ENCODE assay signal across 1 cellular context in the genomic region with DNA sequence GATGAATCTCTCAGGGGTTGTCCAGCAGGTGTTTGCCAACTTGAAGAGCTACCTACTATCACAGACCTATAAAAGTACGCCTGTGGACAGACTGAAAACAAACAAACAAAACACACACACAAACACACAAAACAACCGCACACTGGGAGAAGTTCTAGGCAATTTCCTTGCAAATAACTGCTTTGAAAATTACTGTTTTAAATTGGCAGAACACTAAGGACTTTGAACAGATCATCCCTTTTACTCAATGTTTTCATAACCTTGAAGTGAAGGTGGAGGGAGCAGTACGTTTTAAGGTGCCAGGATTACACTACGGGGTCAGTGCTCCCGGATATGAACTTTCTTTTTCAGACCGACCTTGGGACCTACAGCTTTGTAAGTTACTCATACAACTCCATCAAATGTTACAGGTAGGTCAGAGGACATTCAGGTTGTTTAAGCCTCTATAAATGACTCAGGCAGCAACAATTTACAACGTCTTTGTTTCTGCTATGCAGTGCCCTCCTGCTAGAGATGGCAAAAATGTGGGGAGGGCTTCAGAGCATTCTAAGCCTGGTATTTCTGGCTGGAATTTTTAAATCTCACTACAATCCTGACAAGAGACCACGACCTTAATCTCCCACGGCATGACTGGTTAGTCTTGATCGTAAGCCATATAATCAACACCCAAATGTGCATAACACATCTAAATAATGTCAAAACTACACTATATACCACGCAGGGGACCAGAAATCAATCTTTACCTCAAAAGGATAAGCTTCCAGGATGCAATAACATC.
TF ChIP-seq lines count a peak whose summit lies in the region.

No MANE protein-coding gene starts in this region.

TF ChIP-seq in HepG2, 621 proteins besides CTCF, POLR2A, EP300 and RAD21 (continued from another document and continues in another):
- TF ChIP-seq ZNF407 (CRISPR knock-in tag; IDR thresholded peaks at IDR 0.05; ENCODE audit: not compliant biosample characterization) (no peak), ZNF879 (CRISPR knock-in tag; IDR thresholded peaks at IDR 0.05) (no peak), ZMAT3 (CRISPR knock-in tag; conservative IDR thresholded peaks at IDR 0.05) (0 out of 2 replicates have a peak, but pooled peaks have one; percentile 57), PLRG1 (conservative IDR thresholded peaks at IDR 0.05) (no peak), ARNTL (CRISPR knock-in tag; IDR thresholded peaks at IDR 0.05) (peak; percentile 90; the same call in 1 of the 2 replicates), NR2F1 (CRISPR knock-in tag; IDR thresholded peaks at IDR 0.05) (peak; percentile 95 to 98), REL (CRISPR knock-in tag; conservative IDR thresholded peaks at IDR 0.05) (no peak), ZNF746 (CRISPR knock-in tag; IDR thresholded peaks at IDR 0.05) (peak; percentile 89; the same call in 1 of the 2 replicates), NFE2L2 (IDR thresholded peaks at IDR 0.05; ENCODE audit: low read length) (no peak), ZNF281 (CRISPR knock-in tag; IDR thresholded peaks at IDR 0.05; ENCODE audit: borderline replicate concordance) (peak; percentile 56; the same call in 1 of the 2 replicates), ZNF567 (CRISPR knock-in tag; IDR thresholded peaks at IDR 0.05; ENCODE audit: borderline replicate concordance) (no peak), CC2D1A (CRISPR knock-in tag; IDR thresholded peaks at IDR 0.05) (no peak), ZNF562 (CRISPR knock-in tag; IDR thresholded peaks at IDR 0.05; ENCODE audit: borderline replicate concordance) (no peak), NCOA2 (CRISPR knock-in tag; IDR thresholded peaks at IDR 0.05) (peak; percentile 90), FOXJ3 (CRISPR knock-in tag; IDR thresholded peaks at IDR 0.05; ENCODE audit: borderline replicate concordance) (peak; percentile 46; the same call in 1 of the 2 replicates), ZNF792 (CRISPR knock-in tag; IDR thresholded peaks at IDR 0.05) (no peak; the same call in 1 of the 2 replicates), SRSF1 (optimal IDR thresholded peaks at IDR 0.05; ENCODE audit: low read depth, low read length) (no peak), XBP1 (CRISPR knock-in tag; IDR thresholded peaks at IDR 0.05) (no peak), ZNF496 (CRISPR knock-in tag; IDR thresholded peaks at IDR 0.05; ENCODE audit: insufficient replicate concordance) (no peak), MEF2D (CRISPR knock-in tag; IDR thresholded peaks at IDR 0.05) (peak; percentile 92), ZNF660 (CRISPR knock-in tag; IDR thresholded peaks at IDR 0.05; ENCODE audit: borderline replicate concordance, low read depth) (no peak), ZBTB20 (CRISPR knock-in tag; IDR thresholded peaks at IDR 0.05; ENCODE audit: borderline replicate concordance, low read depth) (peak; percentile 92), ZNF619 (CRISPR knock-in tag; IDR thresholded peaks at IDR 0.05) (no peak), ZNF180 (CRISPR knock-in tag; IDR thresholded peaks at IDR 0.05; ENCODE audit: borderline replicate concordance, low read depth) (no peak), GATA4 (IDR thresholded peaks at IDR 0.05; ENCODE audit: borderline replicate concordance, low read depth) (peak; percentile 57; the same call in 1 of the 2 replicates), ZIK1 (CRISPR knock-in tag; IDR thresholded peaks at IDR 0.05; ENCODE audit: borderline replicate concordance, low read depth) (no peak), RFXAP (CRISPR knock-in tag; IDR thresholded peaks at IDR 0.05; ENCODE audit: borderline replicate concordance) (no peak), TARDBP (CRISPR knock-in tag; IDR thresholded peaks at IDR 0.05) (peak; percentile 88), SP140L (CRISPR knock-in tag; IDR thresholded peaks at IDR 0.05; ENCODE audit: borderline replicate concordance) (no peak), PAWR (CRISPR knock-in tag; IDR thresholded peaks at IDR 0.05; ENCODE audit: borderline replicate concordance) (no peak), TIGD3 (CRISPR knock-in tag; IDR thresholded peaks at IDR 0.05; ENCODE audit: borderline replicate concordance) (no peak; the same call in 1 of the 2 replicates), ZBTB33 (CRISPR knock-in tag; IDR thresholded peaks at IDR 0.05) (no peak), ZNF720 (CRISPR knock-in tag; IDR thresholded peaks at IDR 0.05) (no peak), GABPA (IDR thresholded peaks at IDR 0.05; ENCODE audit: low read depth, low read length) (no peak), GABPA (CRISPR knock-in tag; IDR thresholded peaks at IDR 0.05; ENCODE audit: low read depth) (peak; percentile 71)
- TF ChIP-seq, protein P1, sequence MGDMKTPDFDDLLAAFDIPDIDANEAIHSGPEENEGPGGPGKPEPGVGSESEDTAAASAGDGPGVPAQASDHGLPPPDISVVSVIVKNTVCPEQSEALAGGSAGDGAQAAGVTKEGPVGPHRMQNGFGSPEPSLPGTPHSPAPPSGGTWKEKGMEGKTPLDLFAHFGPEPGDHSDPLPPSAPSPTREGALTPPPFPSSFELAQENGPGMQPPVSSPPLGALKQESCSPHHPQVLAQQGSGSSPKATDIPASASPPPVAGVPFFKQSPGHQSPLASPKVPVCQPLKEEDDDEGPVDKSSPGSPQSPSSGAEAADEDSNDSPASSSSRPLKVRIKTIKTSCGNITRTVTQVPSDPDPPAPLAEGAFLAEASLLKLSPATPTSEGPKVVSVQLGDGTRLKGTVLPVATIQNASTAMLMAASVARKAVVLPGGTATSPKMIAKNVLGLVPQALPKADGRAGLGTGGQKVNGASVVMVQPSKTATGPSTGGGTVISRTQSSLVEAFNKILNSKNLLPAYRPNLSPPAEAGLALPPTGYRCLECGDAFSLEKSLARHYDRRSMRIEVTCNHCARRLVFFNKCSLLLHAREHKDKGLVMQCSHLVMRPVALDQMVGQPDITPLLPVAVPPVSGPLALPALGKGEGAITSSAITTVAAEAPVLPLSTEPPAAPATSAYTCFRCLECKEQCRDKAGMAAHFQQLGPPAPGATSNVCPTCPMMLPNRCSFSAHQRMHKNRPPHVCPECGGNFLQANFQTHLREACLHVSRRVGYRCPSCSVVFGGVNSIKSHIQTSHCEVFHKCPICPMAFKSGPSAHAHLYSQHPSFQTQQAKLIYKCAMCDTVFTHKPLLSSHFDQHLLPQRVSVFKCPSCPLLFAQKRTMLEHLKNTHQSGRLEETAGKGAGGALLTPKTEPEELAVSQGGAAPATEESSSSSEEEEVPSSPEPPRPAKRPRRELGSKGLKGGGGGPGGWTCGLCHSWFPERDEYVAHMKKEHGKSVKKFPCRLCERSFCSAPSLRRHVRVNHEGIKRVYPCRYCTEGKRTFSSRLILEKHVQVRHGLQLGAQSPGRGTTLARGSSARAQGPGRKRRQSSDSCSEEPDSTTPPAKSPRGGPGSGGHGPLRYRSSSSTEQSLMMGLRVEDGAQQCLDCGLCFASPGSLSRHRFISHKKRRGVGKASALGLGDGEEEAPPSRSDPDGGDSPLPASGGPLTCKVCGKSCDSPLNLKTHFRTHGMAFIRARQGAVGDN (CRISPR knock-in tag; IDR thresholded peaks at IDR 0.05): no peak
- TF ChIP-seq, protein P2, sequence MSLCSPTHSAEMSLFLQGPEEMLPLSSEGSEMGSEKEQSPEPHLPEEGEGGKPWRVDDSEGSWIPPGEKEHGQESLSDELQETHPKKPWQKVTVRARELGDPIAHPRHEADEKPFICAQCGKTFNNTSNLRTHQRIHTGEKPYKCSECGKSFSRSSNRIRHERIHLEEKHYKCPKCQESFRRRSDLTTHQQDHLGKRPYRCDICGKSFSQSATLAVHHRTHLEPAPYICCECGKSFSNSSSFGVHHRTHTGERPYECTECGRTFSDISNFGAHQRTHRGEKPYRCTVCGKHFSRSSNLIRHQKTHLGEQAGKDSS (CRISPR knock-in tag; IDR thresholded peaks at IDR 0.05; ENCODE audit: borderline replicate concordance, low read depth): 0 out of 2 replicates have a peak, but pooled peaks have one; percentile 59
